In genomic region chr18:35071819-35072247, GRCh38 we compare ENCODE assay signal across 2 cellular contexts.
A peak's percentile ranks its signal among the peaks of the same experiment; 100 is the strongest.
TF ChIP-seq lines count a peak whose summit lies in the region.

No MANE protein-coding gene starts in this region.

TF ChIP-seq in GM12878, 131 proteins besides CTCF, POLR2A, EP300 and RAD21 (continued from another document and continues in another):
- TF ChIP-seq ATF3 (IDR thresholded peaks at IDR 0.05; ENCODE audit: borderline replicate concordance, extremely low read depth, low read depth, low read length) (no peak), HDAC2 (IDR thresholded peaks at IDR 0.05) (no peak), CREM (IDR thresholded peaks at IDR 0.05; ENCODE audit: low read depth) (no peak), HCFC1 (IDR thresholded peaks at IDR 0.05; ENCODE audit: low read length) (no peak), ZNF217 (IDR thresholded peaks at IDR 0.05) (no peak), ATF2 (IDR thresholded peaks at IDR 0.05; ENCODE audit: low read length) (peak; percentile 51), BCL11A (IDR thresholded peaks at IDR 0.05; ENCODE audit: low read depth, low read length) (no peak), PBX3 (IDR thresholded peaks at IDR 0.05; ENCODE audit: insufficient replicate concordance, low read depth, low read length) (no peak), USF1 (IDR thresholded peaks at IDR 0.05; ENCODE audit: borderline replicate concordance, extremely low read length, insufficient read depth, low read depth, low read length) (no peak), JUND (IDR thresholded peaks at IDR 0.05; ENCODE audit: low read depth, low read length) (no peak), FOXM1 (IDR thresholded peaks at IDR 0.05; ENCODE audit: low read depth, low read length) (no peak), PKNOX1 (IDR thresholded peaks at IDR 0.05) (peak; percentile 37; the same call in 1 of the 2 replicates), KLF5 (IDR thresholded peaks at IDR 0.05; ENCODE audit: partially characterized antibody) (no peak), RUNX3 (IDR thresholded peaks at IDR 0.05; ENCODE audit: low read length) (peak; percentile 32; the same call in 1 of the 2 replicates), ATF7 (IDR thresholded peaks at IDR 0.05; ENCODE audit: low read depth) (peak; percentile 31; the same call in 1 of the 2 replicates), MEF2B (IDR thresholded peaks at IDR 0.05; ENCODE audit: partially characterized antibody, poor library complexity, severe bottlenecking) (no peak), CEBPZ (IDR thresholded peaks at IDR 0.05; ENCODE audit: low read depth, low read length) (no peak), HDAC6 (IDR thresholded peaks at IDR 0.05; ENCODE audit: unreplicated experiment) (no peak), POLR2AphosphoS2 (IDR thresholded peaks at IDR 0.05; ENCODE audit: low read depth, low read length) (no peak)

TF ChIP-seq in SK-N-SH treated with all-trans-retinoic acid at 6 μM for 48 hours, 23 proteins besides CTCF, POLR2A, EP300 and RAD21 (continued from another document):
- TF ChIP-seq CREB5 (CRISPR knock-in tag; IDR thresholded peaks at IDR 0.05; ENCODE audit: low read depth) = no peak
- TF ChIP-seq ARNTL (CRISPR knock-in tag; IDR thresholded peaks at IDR 0.05; ENCODE audit: borderline replicate concordance, low read depth) = no peak
- TF ChIP-seq CSRNP3 (CRISPR knock-in tag; IDR thresholded peaks at IDR 0.05) = no peak
